22 cellular contexts compared by ENCODE assay signal in genomic region chrX:70231666-70232065, GRCh38. TPM values are rescaled to one million over a fixed set of nuclear protein-coding genes. Genes with fewer than 3 reads are reported as not detected.
DNase-seq lines count a peak whose midpoint lies in the region; ATAC-seq and TF ChIP-seq lines count a peak whose summit lies in the region.
"Had no signal": no experiment of that assay in that cellular context is flagged by ENCODE, and none has a peak within 500 bp of the region (broad histone marks: within the 10 kb centered on the region; RNA-seq: fewer than 3 reads in every experiment).

No MANE protein-coding gene starts in this region.

- no peaks in the 10 kb centered on the region for H3K79me2 ChIP-seq in PC-3 (ENCODE audit: low read length)

- H4K91ac ChIP-seq in mesenchymal stem cell (ENCODE audit: low read length) = no peak overlapping the region

- BruUV-seq in PC-3 (replicated peaks; lab: Mats Ljungman, UMichigan) = no TSS peak

- H2BK12ac ChIP-seq in mesenchymal stem cell (ENCODE audit: low read length in 2 of 2) = no peak overlapping the region

- POLR2A ChIA-PET in PC-3 (lab: Charles Lee; ENCODE audit: unreplicated experiment) = no interaction called here

- H3K9me3 ChIP-seq in PC-3 (ENCODE audit: low read length) (no peaks in the 10 kb centered on the region), right lobe of liver (no peaks in the 10 kb centered on the region), mesenchymal stem cell (ENCODE audit: control insufficient read depth, low read length) (no peaks in the 10 kb centered on the region)

- DNase-seq in left ventricle myocardium superior (no peak), cardiac septum (ENCODE audit: low spot score) (no peak), PC-3 (peak; percentile 19), amniotic epithelial cell (ENCODE audit: low read depth) (peak; percentile 65), right lobe of liver (no peak), NCI-H1436 treated with DMSO at 0.1 percent for 48 hours (lab: John Stamatoyannopoulos, UW) (no peak), mesenchymal stem cell (no peak)
- no peak for DNase-seq in activated T-cell treated with anti-CD3 and anti-CD28 coated beads, Interleukin-2, amount 50 U/mL, for 48 hours
- DNase-seq: AML-193, DMS 273 treated with DMSO at 0.1 percent for 48 hours, GDM1, GM23248, MM.1S, NCI-H1105, NCI-H1694, NCI-H2081 treated with DMSO at 0.1 percent for 48 hours, RPMI8226 had no signal

- H3K36me3 ChIP-seq in PC-3 (ENCODE audit: low read depth, low read length) = no peaks in the 10 kb centered on the region
- H3K36me3 ChIP-seq in right lobe of liver = no peaks in the 10 kb centered on the region
- H3K36me3 ChIP-seq in mesenchymal stem cell (ENCODE audit: control insufficient read depth in 1 of 2, insufficient read depth in 2 of 2, low read depth in 1 of 2, low read length in 2 of 2) = no peaks in the 10 kb centered on the region

- intact Hi-C loops in left ventricle myocardium superior (cut with micrococcal nuclease) = no loop called here
- intact Hi-C loops in cardiac septum (cut with DNase I) = no loop called here
- intact Hi-C loops in PC-3 (cut with micrococcal nuclease) = no loop called here
- intact Hi-C loops in right lobe of liver (cut with DNase I) = no loop called here

- peak; percentile 43 for ATAC-seq in left ventricle myocardium superior
- ATAC-seq in PC-3 = no peak
- peak in 3 of 4 donors; percentile 65 to 91 (median 80) for ATAC-seq in right lobe of liver
- ATAC-seq: HCT116 had no signal

- no peak overlapping the region for H2BK15ac ChIP-seq in mesenchymal stem cell (ENCODE audit: low read depth, poor library complexity, severe bottlenecking)

- H3K18ac ChIP-seq in mesenchymal stem cell (ENCODE audit: low read depth in 1 of 2, low read length in 2 of 2) = no peak overlapping the region

- no peak overlapping the region for H2BK120ac ChIP-seq in mesenchymal stem cell (ENCODE audit: low read depth, low read length)

- no peaks in the 10 kb centered on the region for H3K9me2 ChIP-seq in PC-3 (replicated peaks; ENCODE audit: low read length)

- H3K4ac ChIP-seq in mesenchymal stem cell (ENCODE audit: low read depth in 1 of 2, low read length in 2 of 2) = no peak overlapping the region

- H3K4me3 ChIP-seq in PC-3 (ENCODE audit: low read length) = no peak overlapping the region
- no peak overlapping the region for H3K4me3 ChIP-seq in right lobe of liver
- no peak overlapping the region for H3K4me3 ChIP-seq in mesenchymal stem cell (ENCODE audit: insufficient read depth in 1 of 2, low read depth in 1 of 2, low read length in 2 of 2)
- H3K4me3 ChIP-seq: GM23248 had no signal

- H4K8ac ChIP-seq in mesenchymal stem cell (ENCODE audit: low read length) = no peak overlapping the region

- H4K20me1 ChIP-seq in PC-3 (ENCODE audit: low read length) = no peaks in the 10 kb centered on the region

- H3K4me2 ChIP-seq in PC-3 (ENCODE audit: low read length) (no peak overlapping the region), mesenchymal stem cell (ENCODE audit: low read length, poor library complexity, severe bottlenecking) (no peak overlapping the region)

- no peaks in the 10 kb centered on the region for H3K79me1 ChIP-seq in mesenchymal stem cell (replicated peaks; ENCODE audit: low read length, poor library complexity, severe bottlenecking)

- H2AFZ ChIP-seq in PC-3 (ENCODE audit: low read length) = 0 out of 2 replicates have a peak overlapping the region, but pooled peaks have one; percentile 3
- no peak overlapping the region for H2AFZ ChIP-seq in mesenchymal stem cell (ENCODE audit: low read depth, low read length)
- H2AFZ ChIP-seq: GM23248 had no signal

- H2AK5ac ChIP-seq in mesenchymal stem cell (ENCODE audit: low read length, severe bottlenecking) = no peak overlapping the region

- no peak for TF ChIP-seq POLR2A in right lobe of liver (IDR thresholded peaks at IDR 0.05)

- H2BK5ac ChIP-seq in mesenchymal stem cell (ENCODE audit: low read depth, low read length, poor library complexity, severe bottlenecking) = no peak overlapping the region

- no peaks in the 10 kb centered on the region for H3K27me3 ChIP-seq in PC-3 (ENCODE audit: low read length)
- no peaks in the 10 kb centered on the region for H3K27me3 ChIP-seq in right lobe of liver
- peaks cover 0 to 40% of the 10 kb centered on the region in 2 experiments for H3K27me3 ChIP-seq in mesenchymal stem cell (ENCODE audit: control insufficient read depth in 1 of 2, insufficient read depth in 1 of 2, low read length in 2 of 2)

- TF ChIP-seq CTCF in PC-3 (conservative IDR thresholded peaks at IDR 0.05; ENCODE audit: low read depth, low read length) (no peak), right lobe of liver (IDR thresholded peaks at IDR 0.05) (no peak)

- no peak overlapping the region for H3K23ac ChIP-seq in mesenchymal stem cell (ENCODE audit: low read length in 2 of 2)

- no peaks in the 10 kb centered on the region; the same call in 1 of the 2 replicates for H3K4me1 ChIP-seq in PC-3 (ENCODE audit: insufficient read depth, low read length)
- no peaks in the 10 kb centered on the region for H3K4me1 ChIP-seq in right lobe of liver
- H3K4me1 ChIP-seq in mesenchymal stem cell (ENCODE audit: control insufficient read depth, insufficient read depth, low read depth, low read length) = no peaks in the 10 kb centered on the region

- H3K27ac ChIP-seq in PC-3 (ENCODE audit: low read length) (no peak overlapping the region), right lobe of liver (no peak overlapping the region), mesenchymal stem cell (ENCODE audit: low read length, poor library complexity, severe bottlenecking) (no peak overlapping the region)
- H3K27ac ChIP-seq: C4-2B, GM23248 had no signal

- 21% methylated on average over 3 of the region's 4 CpGs for WGBS in right lobe of liver (ENCODE audit: insufficient coverage, low coverage, low lambda C conversion rate, missing lambda C conversion rate)
- 71% methylated on average over 1 of the region's 4 CpGs for WGBS in mesenchymal stem cell

- CTCF ChIA-PET in PC-3 (lab: Charles Lee) = no interaction called here

- H3K9ac ChIP-seq in PC-3 (ENCODE audit: low read length) = no peak overlapping the region
- H3K9ac ChIP-seq in mesenchymal stem cell (ENCODE audit: low read length) = no peak overlapping the region
- H3K9ac ChIP-seq: GM23248 had no signal

- no peak overlapping the region for H3K14ac ChIP-seq in mesenchymal stem cell (ENCODE audit: low read length in 2 of 2)

- H3F3A ChIP-seq in PC-3 (ENCODE audit: low read length, unreplicated experiment) = no peaks in the 10 kb centered on the region

RNA-seq across cellular contexts. Expression of gene AWAT1, which starts 2.8 kb away (rescaled TPM):
- total RNA-seq in left ventricle myocardium superior = not detected
- not detected for total RNA-seq in cardiac septum
- not detected in 2 replicates for total RNA-seq in PC-3 (2014; rRNA removed)
- total RNA-seq in right lobe of liver = not detected
- not detected for polyA plus RNA-seq in mesenchymal stem cell (2013, experiment 1 of 2)
- not detected for polyA plus RNA-seq in mesenchymal stem cell (2013, experiment 2 of 2)
- total RNA-seq: Daoy, GM23248, LHCN-M2, NCI-H460 had no signal
- polyA plus RNA-seq: GM23248 had no signal

RNA-seq across cellular contexts. Expression of gene P2RY4, which starts 28.3 kb away (rescaled TPM):
- total RNA-seq in left ventricle myocardium superior = not detected
- total RNA-seq in cardiac septum = 0.24 TPM
- total RNA-seq in PC-3 (2014; rRNA removed) = 0.62 TPM in 1 of 2 replicates, not detected in the other
- 1 to 10 TPM in 1 of 6 experiments, under 1 TPM in 5; 0.18 to 1.4 (median 0.26) TPM for total RNA-seq in right lobe of liver
- 0.04 TPM for polyA plus RNA-seq in mesenchymal stem cell (2013, experiment 1 of 2)
- polyA plus RNA-seq in mesenchymal stem cell (2013, experiment 2 of 2) = 0.10 TPM
- total RNA-seq: Daoy, GM23248, LHCN-M2, NCI-H460 had no signal
- polyA plus RNA-seq: GM23248 had no signal

RNA-seq across cellular contexts. Expression of gene ARR3, which starts 36.5 kb away (rescaled TPM):
- total RNA-seq in left ventricle myocardium superior (not detected), cardiac septum (not detected), PC-3 (2014; rRNA removed) (not detected in 2 replicates), right lobe of liver (not detected)
- polyA plus RNA-seq in mesenchymal stem cell (2013, experiment 1 of 2) = not detected
- not detected for polyA plus RNA-seq in mesenchymal stem cell (2013, experiment 2 of 2)
- total RNA-seq: Daoy, GM23248, LHCN-M2, NCI-H460 had no signal
- polyA plus RNA-seq: GM23248 had no signal

RNA-seq across cellular contexts. Expression of gene RAB41, which starts 50.3 kb away (rescaled TPM):
- total RNA-seq in left ventricle myocardium superior = not detected
- not detected for total RNA-seq in cardiac septum
- total RNA-seq in PC-3 (2014; rRNA removed) = not detected in 2 replicates
- not detected for total RNA-seq in right lobe of liver
- polyA plus RNA-seq in mesenchymal stem cell (2013, experiment 1 of 2) = not detected
- not detected for polyA plus RNA-seq in mesenchymal stem cell (2013, experiment 2 of 2)
- total RNA-seq: Daoy, GM23248, LHCN-M2, NCI-H460 had no signal
- polyA plus RNA-seq: GM23248 had no signal

RNA-seq across cellular contexts. Expression of gene DGAT2L6, which starts 54.4 kb away (rescaled TPM):
- total RNA-seq in left ventricle myocardium superior (not detected), cardiac septum (not detected), PC-3 (2014; rRNA removed) (not detected in 2 replicates), right lobe of liver (not detected)
- not detected for polyA plus RNA-seq in mesenchymal stem cell (2013, experiment 1 of 2)
- polyA plus RNA-seq in mesenchymal stem cell (2013, experiment 2 of 2) = not detected
- total RNA-seq: GM23248, LHCN-M2, NCI-H460 had no signal
- polyA plus RNA-seq: GM23248 had no signal

Comparison
In these comparisons a context has a peak if more than half of its experiments do, and no peak if none do; other contexts are left out.
1. DNase-seq: peak in PC-3 (single experiment) and amniotic epithelial cell (single experiment); none in left ventricle myocardium superior (single experiment), cardiac septum (single experiment), right lobe of liver (0 of 3), NCI-H1436 treated with DMSO at 0.1 percent for 48 hours (single experiment), mesenchymal stem cell (single experiment) and activated T-cell treated with anti-CD3 and anti-CD28 coated beads, Interleukin-2, amount 50 U/mL, for 48 hours (0 of 2).